ENCODE assay signal across 8 cellular contexts in the genomic region with DNA sequence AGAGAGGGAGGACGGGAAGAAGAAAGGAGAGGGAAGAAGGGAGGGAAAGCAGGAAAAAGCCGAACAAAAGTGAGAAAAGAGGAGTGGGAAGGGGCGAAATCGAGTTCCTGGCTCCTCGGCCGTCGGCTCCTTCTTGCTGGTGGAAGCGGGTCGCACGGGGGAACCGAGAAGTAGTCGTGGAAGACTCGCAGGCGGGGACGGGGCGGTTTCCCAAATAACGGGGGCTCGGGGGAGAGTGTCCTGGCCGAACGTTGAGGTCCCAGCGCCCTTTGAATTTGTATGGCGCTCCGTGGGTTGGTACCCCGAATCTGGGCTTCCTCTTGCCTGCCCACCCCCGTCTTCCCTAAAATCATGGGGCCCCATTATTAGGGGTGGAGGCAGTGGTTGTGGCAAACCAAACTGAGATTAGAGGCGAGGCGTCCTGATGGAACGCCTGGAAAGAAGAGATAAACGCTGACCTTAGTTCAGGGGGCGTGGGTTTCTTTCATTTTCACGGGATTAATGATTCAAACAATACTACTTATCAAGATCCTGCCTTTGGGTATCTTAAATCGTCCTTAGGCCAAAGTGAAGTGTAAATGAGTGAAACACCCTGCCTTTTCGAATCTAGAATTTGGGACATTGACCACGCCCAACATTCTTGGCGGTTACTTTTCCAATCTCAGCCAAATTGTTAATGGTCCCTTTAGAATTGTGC. TPM values are rescaled to one million over a fixed set of nuclear protein-coding genes. Genes with fewer than 3 reads are reported as not detected.
DNase-seq lines count a peak whose midpoint lies in the region; ATAC-seq and TF ChIP-seq lines count a peak whose summit lies in the region.

No MANE protein-coding gene starts in this region.

- H4K20me1 ChIP-seq in neural progenitor cell (ENCODE audit: low read depth): peaks cover 36% of the 10 kb centered on the region

- H3K4me3 ChIP-seq in fibroblast of mammary gland (ENCODE audit: control insufficient read depth, low read depth, low read length) (peak overlapping the region; percentile 72), neural progenitor cell (peak overlapping the region; percentile 99)

- H3K27me3 Mint-ChIP-seq in WTC11 (ENCODE audit: low read depth) (peaks cover 10% of the 10 kb centered on the region), neural progenitor cell (ENCODE audit: insufficient read depth, low read depth) (peaks cover 2% of the 10 kb centered on the region)

- peak overlapping the region; percentile 83 for H2AFZ ChIP-seq in neural progenitor cell (replicated peaks)

- H3F3A ChIP-seq in neural progenitor cell (ENCODE audit: low read depth): peaks cover 27% of the 10 kb centered on the region

- no peaks in the 10 kb centered on the region for H3K9me3 ChIP-seq in neural progenitor cell (ENCODE audit: low read depth)

- H3K36me3 Mint-ChIP-seq in WTC11: no peaks in the 10 kb centered on the region
- peaks cover 4% of the 10 kb centered on the region for H3K36me3 Mint-ChIP-seq in neural progenitor cell

- no peaks in the 10 kb centered on the region for H3K36me3 ChIP-seq in neural progenitor cell

- peak overlapping the region; percentile 23 for H3K9ac ChIP-seq in neural progenitor cell

- peaks cover 40% of the 10 kb centered on the region for H3K79me2 ChIP-seq in neural progenitor cell (ENCODE audit: low read depth)

- peak; percentile 2 for ATAC-seq in GM21723 (IDR thresholded peaks at IDR 0.05; ENCODE audit: unreplicated experiment)
- peak; percentile 1; the same call in 1 of the 2 replicates for ATAC-seq in WTC11
- no peak for ATAC-seq in GM18517 (IDR thresholded peaks at IDR 0.05; ENCODE audit: unreplicated experiment)

- H3K27ac ChIP-seq in neural progenitor cell: no peak overlapping the region

- POLR2A ChIA-PET in WTC11 (lab: Charles Lee): no interaction called here

- H3K4me3 Mint-ChIP-seq in WTC11 (peak overlapping the region; percentile 91), neural progenitor cell (peak overlapping the region; percentile 94)

- TF ChIP-seq CTCF in WTC11 (IDR thresholded peaks at IDR 0.05): no peak
- TF ChIP-seq CTCF in fibroblast of mammary gland (conservative IDR thresholded peaks at IDR 0.05; ENCODE audit: control insufficient read depth, insufficient read depth, low read depth, low read length): no peak
- no peak for TF ChIP-seq CTCF in neural progenitor cell (IDR thresholded peaks at IDR 0.05)

- H3K4me1 Mint-ChIP-seq in WTC11: peaks cover 32% of the 10 kb centered on the region
- peaks cover 34% of the 10 kb centered on the region for H3K4me1 Mint-ChIP-seq in neural progenitor cell

- peaks cover 22% of the 10 kb centered on the region for H3K4me1 ChIP-seq in neural progenitor cell

- CTCF ChIA-PET in WTC11 (lab: Charles Lee): interaction anchor here (1.2 to 1.5 kb wide), 3 partner anchors 9 to 167 kb away, joined by 4 to 6 read pairs (median 5); no protein-coding TSS in a partner anchor

- peak overlapping the region; percentile 92 for H3K4me2 ChIP-seq in neural progenitor cell

- no peaks in the 10 kb centered on the region for H3K27me3 ChIP-seq in neural progenitor cell

- DNase-seq in A172 (ENCODE audit: low spot score): peak; percentile 43
- DNase-seq in WTC11 (ENCODE audit: low spot score): no peak
- peak; percentile 24 for DNase-seq in fibroblast of mammary gland (ENCODE audit: low read depth)
- no peak for DNase-seq in neural progenitor cell (ENCODE audit: low spot score)
- DNase-seq in NCI-H2081 treated with DMSO at 0.1 percent for 48 hours (lab: John Stamatoyannopoulos, UW): no peak
- no peak for DNase-seq in activated CD4-positive, alpha-beta T cell treated with anti-CD3 and anti-CD28 coated beads, Interleukin-2, amount 50 U/mL, for 1 hour

- no peaks in the 10 kb centered on the region for H3K9me3 Mint-ChIP-seq in WTC11
- H3K9me3 Mint-ChIP-seq in neural progenitor cell: no peaks in the 10 kb centered on the region

- H3K27ac Mint-ChIP-seq in WTC11 (peak overlapping the region; percentile 89), neural progenitor cell (peak overlapping the region; percentile 90)

TF ChIP-seq in WTC11, 78 proteins besides CTCF, POLR2A, EP300 and RAD21:
- TF ChIP-seq, protein P1, sequence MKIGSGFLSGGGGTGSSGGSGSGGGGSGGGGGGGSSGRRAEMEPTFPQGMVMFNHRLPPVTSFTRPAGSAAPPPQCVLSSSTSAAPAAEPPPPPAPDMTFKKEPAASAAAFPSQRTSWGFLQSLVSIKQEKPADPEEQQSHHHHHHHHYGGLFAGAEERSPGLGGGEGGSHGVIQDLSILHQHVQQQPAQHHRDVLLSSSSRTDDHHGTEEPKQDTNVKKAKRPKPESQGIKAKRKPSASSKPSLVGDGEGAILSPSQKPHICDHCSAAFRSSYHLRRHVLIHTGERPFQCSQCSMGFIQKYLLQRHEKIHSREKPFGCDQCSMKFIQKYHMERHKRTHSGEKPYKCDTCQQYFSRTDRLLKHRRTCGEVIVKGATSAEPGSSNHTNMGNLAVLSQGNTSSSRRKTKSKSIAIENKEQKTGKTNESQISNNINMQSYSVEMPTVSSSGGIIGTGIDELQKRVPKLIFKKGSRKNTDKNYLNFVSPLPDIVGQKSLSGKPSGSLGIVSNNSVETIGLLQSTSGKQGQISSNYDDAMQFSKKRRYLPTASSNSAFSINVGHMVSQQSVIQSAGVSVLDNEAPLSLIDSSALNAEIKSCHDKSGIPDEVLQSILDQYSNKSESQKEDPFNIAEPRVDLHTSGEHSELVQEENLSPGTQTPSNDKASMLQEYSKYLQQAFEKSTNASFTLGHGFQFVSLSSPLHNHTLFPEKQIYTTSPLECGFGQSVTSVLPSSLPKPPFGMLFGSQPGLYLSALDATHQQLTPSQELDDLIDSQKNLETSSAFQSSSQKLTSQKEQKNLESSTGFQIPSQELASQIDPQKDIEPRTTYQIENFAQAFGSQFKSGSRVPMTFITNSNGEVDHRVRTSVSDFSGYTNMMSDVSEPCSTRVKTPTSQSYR (CRISPR knock-in tag; IDR thresholded peaks at IDR 0.05): 0 out of 2 replicates have a peak, but pooled peaks have one; percentile 44
- TF ChIP-seq ELF4 (CRISPR knock-in tag; IDR thresholded peaks at IDR 0.05; ENCODE audit: low read depth): 0 out of 2 replicates have a peak, but pooled peaks have one; percentile 13
- TF ChIP-seq ZNF121 (CRISPR knock-in tag; IDR thresholded peaks at IDR 0.05): no peak
- TF ChIP-seq, protein P2, sequence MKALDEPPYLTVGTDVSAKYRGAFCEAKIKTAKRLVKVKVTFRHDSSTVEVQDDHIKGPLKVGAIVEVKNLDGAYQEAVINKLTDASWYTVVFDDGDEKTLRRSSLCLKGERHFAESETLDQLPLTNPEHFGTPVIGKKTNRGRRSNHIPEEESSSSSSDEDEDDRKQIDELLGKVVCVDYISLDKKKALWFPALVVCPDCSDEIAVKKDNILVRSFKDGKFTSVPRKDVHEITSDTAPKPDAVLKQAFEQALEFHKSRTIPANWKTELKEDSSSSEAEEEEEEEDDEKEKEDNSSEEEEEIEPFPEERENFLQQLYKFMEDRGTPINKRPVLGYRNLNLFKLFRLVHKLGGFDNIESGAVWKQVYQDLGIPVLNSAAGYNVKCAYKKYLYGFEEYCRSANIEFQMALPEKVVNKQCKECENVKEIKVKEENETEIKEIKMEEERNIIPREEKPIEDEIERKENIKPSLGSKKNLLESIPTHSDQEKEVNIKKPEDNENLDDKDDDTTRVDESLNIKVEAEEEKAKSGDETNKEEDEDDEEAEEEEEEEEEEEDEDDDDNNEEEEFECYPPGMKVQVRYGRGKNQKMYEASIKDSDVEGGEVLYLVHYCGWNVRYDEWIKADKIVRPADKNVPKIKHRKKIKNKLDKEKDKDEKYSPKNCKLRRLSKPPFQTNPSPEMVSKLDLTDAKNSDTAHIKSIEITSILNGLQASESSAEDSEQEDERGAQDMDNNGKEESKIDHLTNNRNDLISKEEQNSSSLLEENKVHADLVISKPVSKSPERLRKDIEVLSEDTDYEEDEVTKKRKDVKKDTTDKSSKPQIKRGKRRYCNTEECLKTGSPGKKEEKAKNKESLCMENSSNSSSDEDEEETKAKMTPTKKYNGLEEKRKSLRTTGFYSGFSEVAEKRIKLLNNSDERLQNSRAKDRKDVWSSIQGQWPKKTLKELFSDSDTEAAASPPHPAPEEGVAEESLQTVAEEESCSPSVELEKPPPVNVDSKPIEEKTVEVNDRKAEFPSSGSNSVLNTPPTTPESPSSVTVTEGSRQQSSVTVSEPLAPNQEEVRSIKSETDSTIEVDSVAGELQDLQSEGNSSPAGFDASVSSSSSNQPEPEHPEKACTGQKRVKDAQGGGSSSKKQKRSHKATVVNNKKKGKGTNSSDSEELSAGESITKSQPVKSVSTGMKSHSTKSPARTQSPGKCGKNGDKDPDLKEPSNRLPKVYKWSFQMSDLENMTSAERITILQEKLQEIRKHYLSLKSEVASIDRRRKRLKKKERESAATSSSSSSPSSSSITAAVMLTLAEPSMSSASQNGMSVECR (CRISPR knock-in tag; IDR thresholded peaks at IDR 0.05; ENCODE audit: borderline replicate concordance): no peak
- peak; percentile 98 for TF ChIP-seq ZNF263 (CRISPR knock-in tag; IDR thresholded peaks at IDR 0.05; ENCODE audit: low read depth)
- TF ChIP-seq, protein P3, sequence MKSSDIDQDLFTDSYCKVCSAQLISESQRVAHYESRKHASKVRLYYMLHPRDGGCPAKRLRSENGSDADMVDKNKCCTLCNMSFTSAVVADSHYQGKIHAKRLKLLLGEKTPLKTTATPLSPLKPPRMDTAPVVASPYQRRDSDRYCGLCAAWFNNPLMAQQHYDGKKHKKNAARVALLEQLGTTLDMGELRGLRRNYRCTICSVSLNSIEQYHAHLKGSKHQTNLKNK (CRISPR knock-in tag; IDR thresholded peaks at IDR 0.05): no peak

RNA-seq across cellular contexts. Expression of a gene that starts 0.9 kb away (rescaled TPM):
- 38.2 and 42.4 TPM in 2 replicates for total RNA-seq in A172 (2014; rRNA removed; shearing (Covaris generic))
- total RNA-seq in WTC11 (2021): 22.7 to 26.2 TPM (median 25.9 TPM) in 3 replicates
- total RNA-seq in neural progenitor cell (ENCODE audit: low replicate concordance): 62.5 and 92.9 TPM in 2 replicates

Comparison
In these comparisons a context has a peak if more than half of its experiments do, and no peak if none do; other contexts are left out.
1. DNase-seq: peak in A172 (single experiment) and fibroblast of mammary gland (single experiment); none in WTC11 (single experiment), neural progenitor cell (single experiment), NCI-H2081 treated with DMSO at 0.1 percent for 48 hours (single experiment) and activated CD4-positive, alpha-beta T cell treated with anti-CD3 and anti-CD28 coated beads, Interleukin-2, amount 50 U/mL, for 1 hour (single experiment).